In the genomic region with DNA sequence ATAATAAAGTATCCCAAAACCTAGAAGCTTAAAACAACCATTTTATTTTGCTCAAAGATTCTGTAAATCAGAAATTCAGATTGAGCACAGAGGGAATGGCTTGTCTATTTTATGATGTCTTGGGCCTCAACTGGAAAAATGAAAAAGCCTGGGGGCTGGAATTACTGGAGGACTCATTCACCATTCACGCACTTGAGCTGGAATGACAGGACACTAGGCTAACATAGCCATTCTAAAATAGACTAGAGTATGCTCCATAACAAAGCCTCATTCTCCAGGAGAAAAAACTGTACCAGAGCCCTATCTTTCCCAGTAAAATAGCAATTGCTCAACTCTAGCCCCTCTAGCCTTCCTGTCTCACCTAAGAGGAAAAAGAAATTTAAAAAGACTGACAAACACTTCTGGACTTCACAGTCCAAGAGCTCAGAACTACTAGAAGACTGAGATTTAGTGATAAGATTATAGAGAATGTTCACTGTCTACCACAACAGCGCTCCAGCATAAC, we compare ENCODE assay signal across 8 cellular contexts.
"Had no signal": no experiment of that assay in that cellular context is flagged by ENCODE, and none has a peak within 500 bp of the region (broad histone marks: within the 10 kb centered on the region; RNA-seq: fewer than 3 reads in every experiment).

No MANE protein-coding gene starts in this region.

- ATAC-seq: K562 had no signal

- H3K27ac ChIP-seq: GM23248 had no signal

- H3K4me3 ChIP-seq: GM23248, K562 had no signal

- FAIRE-seq: HTR-8/SVneo, K562 had no signal

- H3K9ac ChIP-seq: GM23248 had no signal

- H3K27ac Mint-ChIP-seq: H9 had no signal

- H3K4me3 Mint-ChIP-seq: H9 had no signal

- H2AFZ ChIP-seq: GM23248 had no signal

- DNase-seq: GM23248, GOT3, H9, HCEC 1CT, IMR-90, KG1 had no signal
